ENCODE assay signal across 24 cellular contexts in the genomic region with DNA sequence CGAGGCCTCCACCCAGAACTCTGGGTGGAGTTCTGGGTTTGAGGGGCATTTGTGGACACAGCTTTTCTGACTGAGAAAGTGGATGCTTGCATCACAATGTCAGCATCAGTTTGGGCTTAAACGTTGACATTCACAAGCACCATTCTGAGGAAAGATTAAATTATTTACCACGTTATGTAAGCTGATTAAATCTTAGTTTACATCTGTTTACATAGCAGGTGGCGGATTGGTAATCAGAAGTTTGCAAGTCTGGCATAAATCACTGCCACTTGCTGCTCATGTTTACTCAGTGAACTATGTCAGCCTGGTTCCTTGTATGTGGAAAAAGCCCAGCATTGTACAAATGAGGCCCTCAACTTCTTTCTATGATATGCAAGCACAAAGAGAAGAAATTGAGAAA.
"Had no signal": no experiment of that assay in that cellular context is flagged by ENCODE, and none has a peak within 500 bp of the region (broad histone marks: within the 10 kb centered on the region; RNA-seq: fewer than 3 reads in every experiment).

No MANE protein-coding gene starts in this region.

- DNase-seq: activated CD4-positive, alpha-beta memory T cell treated with anti-CD3 and anti-CD28 coated beads for 36 hours; activated CD4-positive, alpha-beta T cell treated with anti-CD3 and anti-CD28 coated beads, Interleukin-2, amount 10 ng/mL, durations not matched to agents 7 days and 5 days; activated CD4-positive, CD25-positive, alpha-beta regulatory T cell; activated CD8-positive, alpha-beta memory T cell treated with anti-CD3 and anti-CD28 coated beads for 24 hours; activated gamma-delta T cell; activated naive CD4-positive, alpha-beta T cell treated with anti-CD3 and anti-CD28 coated beads for 36 hours; activated T-cell treated with anti-CD3 and anti-CD28 coated beads, Interleukin-2, amount 50 U/mL, for 4 hours; amygdala; Kasumi-1; KBM-7; NCI-H1105 treated with DMSO at 0.1 percent for 48 hours; NCI-H146; NCI-H187 treated with DMSO at 0.1 percent for 48 hours; NCI-H2081 treated with DMSO at 0.1 percent for 48 hours; NCI-H446; NCI-H524 treated with DMSO at 0.1 percent for 48 hours; Peyer's patch; Right ventricle myocardium superior; SJCRH30; T-helper 17 cell; T-helper 9 cell had no signal

- H3K4me3 ChIP-seq: cardiac muscle cell, Peyer's patch, SJCRH30 had no signal

- H3K4me1 ChIP-seq: Peyer's patch, SJCRH30 had no signal

- FAIRE-seq: astrocyte had no signal

- ATAC-seq: activated T-cell treated with anti-CD3 and anti-CD28 coated beads, Interleukin-2, amount 50 U/mL, for 4 hours; T-helper 17 cell had no signal

- H3K36me3 ChIP-seq: cardiac muscle cell, Peyer's patch, SJCRH30 had no signal

- H3K9me3 ChIP-seq: Peyer's patch, SJCRH30 had no signal

- H3K27ac ChIP-seq: cardiac muscle cell, Peyer's patch, RWPE1, SJCRH30 had no signal

- H3K27me3 ChIP-seq: cardiac muscle cell, Peyer's patch, SJCRH30 had no signal
